In genomic region chr2:12555012-12555645, GRCh38 we compare ENCODE assay signal across 8 cellular contexts.
A peak's percentile ranks its signal among the peaks of the same experiment; 100 is the strongest.
DNase-seq lines count a peak whose midpoint lies in the region; ATAC-seq and TF ChIP-seq lines count a peak whose summit lies in the region.

No MANE protein-coding gene starts in this region.

- H3K4me2 ChIP-seq in SK-N-SH: peak overlapping the region; percentile 66

- peak overlapping the region; percentile 66 to 74 for H3K27ac Mint-ChIP-seq in effector memory CD8-positive, alpha-beta T cell

- no peaks in the 10 kb centered on the region for H3K79me2 ChIP-seq in SK-N-SH (ENCODE audit: insufficient read depth)

- DNase-seq in left ventricle myocardium inferior (no peak), cardiac septum (ENCODE audit: low spot score) (no peak), SK-N-SH (peak; percentile 38), foreskin melanocyte (no peak), NCI-H446 treated with DMSO at 0.1 percent for 48 hours (lab: John Stamatoyannopoulos, UW) (no peak)
- no peak for DNase-seq in effector memory CD8-positive, alpha-beta T cell
- peak; percentile 30 for DNase-seq in stimulated activated CD4-positive, alpha-beta T cell treated with anti-CD3 and anti-CD28 coated beads, Interleukin-12 subunit alpha, Interleukin-12 subunit beta, amount 100 ng/mL, for 4 hours
- DNase-seq in central memory CD4-positive, alpha-beta T cell: no peak

- no peaks in the 10 kb centered on the region for H3K9me2 ChIP-seq in SK-N-SH

- no peak overlapping the region for H3K4me3 ChIP-seq in left ventricle myocardium inferior
- H3K4me3 ChIP-seq in SK-N-SH (ENCODE audit: low read depth in 2 of 2, low read length in 1 of 2): no peak overlapping the region

- H3K9me3 ChIP-seq in left ventricle myocardium inferior (replicated peaks): no peaks in the 10 kb centered on the region
- no peaks in the 10 kb centered on the region for H3K9me3 ChIP-seq in SK-N-SH

- WGBS in SK-N-SH (ENCODE audit: low lambda C conversion rate): 10% methylated on average over 2 of the region's 2 CpGs

- H3K4me1 Mint-ChIP-seq in effector memory CD8-positive, alpha-beta T cell (ENCODE audit: low read depth in 2 of 2): peaks cover 20 to 32% of the 10 kb centered on the region in 2 donors

- H3K27me3 ChIP-seq in left ventricle myocardium inferior (ENCODE audit: low read depth): no peaks in the 10 kb centered on the region
- no peaks in the 10 kb centered on the region for H3K27me3 ChIP-seq in SK-N-SH (ENCODE audit: insufficient read depth)

- peaks cover 18% of the 10 kb centered on the region for H3F3A ChIP-seq in SK-N-SH (replicated peaks; ENCODE audit: insufficient read depth)

- TF ChIP-seq RAD21 in SK-N-SH (IDR thresholded peaks at IDR 0.05; ENCODE audit: low read length): peak; percentile 48

- no peaks in the 10 kb centered on the region for H4K20me1 ChIP-seq in SK-N-SH (ENCODE audit: insufficient read depth)

- CTCF ChIA-PET in SK-N-SH (lab: Yijun Ruan, JAX): interaction anchor here (0.9 to 2.1 kb wide), 7 partner anchors 12 to 725 kb away, joined by 3 to 6 read pairs (median 5); partner anchors contain the start of gene TRIB2

- ATAC-seq in effector memory CD8-positive, alpha-beta T cell (replicated peaks): peak; percentile 31

- TF ChIP-seq EP300 in SK-N-SH (IDR thresholded peaks at IDR 0.05; ENCODE audit: borderline replicate concordance in 1 of 2, low read depth in 1 of 2, low read length in 1 of 2): peak; percentile 50 to 91; a peak in 2 of 4 replicates

- no peaks in the 10 kb centered on the region for H3K36me3 ChIP-seq in left ventricle myocardium inferior
- H3K36me3 ChIP-seq in SK-N-SH (replicated peaks in 1 of 2; ENCODE audit: control insufficient read depth in 1 of 2, insufficient read depth in 2 of 2, low read length in 1 of 2): peaks cover 0 to 3% of the 10 kb centered on the region in 2 experiments

- H3K9me3 Mint-ChIP-seq in effector memory CD8-positive, alpha-beta T cell: no peaks in the 10 kb centered on the region

- 0 out of 2 replicates have a peak overlapping the region, but pooled peaks have one; percentile 1 for H2AFZ ChIP-seq in SK-N-SH (ENCODE audit: low read depth)

- no peak overlapping the region for H3K4me3 Mint-ChIP-seq in effector memory CD8-positive, alpha-beta T cell

- peak; percentile 33 for TF ChIP-seq CTCF in left ventricle myocardium inferior (IDR thresholded peaks at IDR 0.05; ENCODE audit: borderline replicate concordance)
- TF ChIP-seq CTCF in SK-N-SH (IDR thresholded peaks at IDR 0.05): peak; percentile 35

- H3K9ac ChIP-seq in SK-N-SH: peak overlapping the region; percentile 30; the same call in 1 of the 2 replicates

- no peaks in the 10 kb centered on the region for H3K36me3 Mint-ChIP-seq in effector memory CD8-positive, alpha-beta T cell (ENCODE audit: insufficient read depth)

- H3K27ac ChIP-seq in left ventricle myocardium inferior (replicated peaks): peak overlapping the region; percentile 35
- H3K27ac ChIP-seq in SK-N-SH (ENCODE audit: low read depth in 2 of 2, low read length in 1 of 2): peak overlapping the region; percentile 67 to 96

- no peaks in the 10 kb centered on the region for H3K27me3 Mint-ChIP-seq in effector memory CD8-positive, alpha-beta T cell

- intact Hi-C loops in left ventricle myocardium inferior (cut with micrococcal nuclease) (no loop called here), cardiac septum (cut with DNase I) (loop anchor here (5.0 to 10.0 kb wide), 3 partner anchors 162 to 690 kb away; partner anchors contain the start of gene TRIB2)

- POLR2A ChIA-PET in SK-N-SH (lab: Yijun Ruan, JAX): no interaction called here

- peaks cover 10% of the 10 kb centered on the region for H3K4me1 ChIP-seq in left ventricle myocardium inferior
- H3K4me1 ChIP-seq in SK-N-SH (ENCODE audit: control insufficient read depth in 1 of 2, insufficient read depth in 2 of 2, low read depth in 1 of 2, low read length in 1 of 2): peaks cover 7 to 29% of the 10 kb centered on the region in 2 experiments

TF ChIP-seq in SK-N-SH, 30 proteins besides CTCF, POLR2A, EP300 and RAD21 (continues in another document):
- no peak for TF ChIP-seq USF2 (IDR thresholded peaks at IDR 0.05; ENCODE audit: borderline replicate concordance, low read depth, low read length)
- peak; percentile 88 for TF ChIP-seq TCF12 (IDR thresholded peaks at IDR 0.05)
- TF ChIP-seq PBX3 (IDR thresholded peaks at IDR 0.05): peak; percentile 85
- TF ChIP-seq MXI1 (IDR thresholded peaks at IDR 0.05; ENCODE audit: low read depth, low read length): no peak
- 0 out of 2 replicates have a peak, but pooled peaks have one; percentile 21 for TF ChIP-seq YY1 (IDR thresholded peaks at IDR 0.05; ENCODE audit: low read depth)
- no peak for TF ChIP-seq GABPA (IDR thresholded peaks at IDR 0.05; ENCODE audit: low read depth)
- peak; percentile 79 for TF ChIP-seq TEAD4 (IDR thresholded peaks at IDR 0.05; ENCODE audit: borderline replicate concordance, insufficient read depth)
- no peak for TF ChIP-seq RCOR1 (IDR thresholded peaks at IDR 0.05; ENCODE audit: low read length)
- TF ChIP-seq MEF2A (IDR thresholded peaks at IDR 0.05; ENCODE audit: borderline replicate concordance, low read depth): peak; percentile 74
- TF ChIP-seq USF1 (IDR thresholded peaks at IDR 0.05; ENCODE audit: borderline replicate concordance, low read depth): no peak
- TF ChIP-seq ZBTB33 (IDR thresholded peaks at IDR 0.05; ENCODE audit: borderline replicate concordance, low read depth): no peak
- no peak for TF ChIP-seq FOXJ3 (CRISPR knock-in tag; IDR thresholded peaks at IDR 0.05)
- no peak for TF ChIP-seq CHD2 (IDR thresholded peaks at IDR 0.05; ENCODE audit: low read length, partially characterized antibody)
- peak; percentile 86; the same call in 1 of the 2 replicates for TF ChIP-seq FOXM1 (IDR thresholded peaks at IDR 0.05; ENCODE audit: low read depth)
- no peak for TF ChIP-seq IRF3 (IDR thresholded peaks at IDR 0.05; ENCODE audit: low read depth, low read length)
- no peak for TF ChIP-seq EZH2phosphoT487 (IDR thresholded peaks at IDR 0.05; ENCODE audit: borderline replicate concordance, low read depth)
- TF ChIP-seq NFIC (IDR thresholded peaks at IDR 0.05; ENCODE audit: borderline replicate concordance): peak; percentile 80; the same call in 1 of the 2 replicates
- no peak for TF ChIP-seq ELF1 (IDR thresholded peaks at IDR 0.05)
- no peak for TF ChIP-seq GATA2 (CRISPR knock-in tag; IDR thresholded peaks at IDR 0.05)
- no peak for TF ChIP-seq SIN3A (IDR thresholded peaks at IDR 0.05; ENCODE audit: borderline replicate concordance, low read depth, low read length)
- TF ChIP-seq FOSL2 (IDR thresholded peaks at IDR 0.05; ENCODE audit: borderline replicate concordance, low read depth): peak; percentile 99
- peak; percentile 62; the same call in 1 of the 2 replicates for TF ChIP-seq MAX (IDR thresholded peaks at IDR 0.05; ENCODE audit: low read depth)

Comparison
In these comparisons a context has a peak if more than half of its experiments do, and no peak if none do; other contexts are left out.
1. DNase-seq: peak in SK-N-SH (single experiment) and stimulated activated CD4-positive, alpha-beta T cell treated with anti-CD3 and anti-CD28 coated beads, Interleukin-12 subunit alpha, Interleukin-12 subunit beta, amount 100 ng/mL, for 4 hours (single experiment); none in left ventricle myocardium inferior (single experiment), cardiac septum (single experiment), effector memory CD8-positive, alpha-beta T cell (0 of 3), foreskin melanocyte (single experiment), NCI-H446 treated with DMSO at 0.1 percent for 48 hours (single experiment) and central memory CD4-positive, alpha-beta T cell (single experiment).